Comparison of ENCODE assay signal across 1 cellular context in genomic region chr3:45002680-45003079, GRCh38.
TF ChIP-seq lines count a peak whose summit lies in the region.

No MANE protein-coding gene starts in this region.

TF ChIP-seq in HepG2, 621 proteins besides CTCF, POLR2A, EP300 and RAD21:
- no peak for TF ChIP-seq ZNF451 (CRISPR knock-in tag; IDR thresholded peaks at IDR 0.05)
- TF ChIP-seq ZNF878 (CRISPR knock-in tag; IDR thresholded peaks at IDR 0.05) = no peak
- TF ChIP-seq ZBTB1 (CRISPR knock-in tag; IDR thresholded peaks at IDR 0.05; ENCODE audit: borderline replicate concordance) = no peak
- no peak for TF ChIP-seq ZNF589 (CRISPR knock-in tag; conservative IDR thresholded peaks at IDR 0.05)
- TF ChIP-seq ZNF550 (CRISPR knock-in tag; IDR thresholded peaks at IDR 0.05; ENCODE audit: borderline replicate concordance) = no peak
- TF ChIP-seq ISL2 (CRISPR knock-in tag; IDR thresholded peaks at IDR 0.05) = no peak
- TF ChIP-seq NONO (IDR thresholded peaks at IDR 0.05) = no peak
- TF ChIP-seq NONO (CRISPR knock-in tag; conservative IDR thresholded peaks at IDR 0.05) = no peak
- TF ChIP-seq ZNF496 (CRISPR knock-in tag; IDR thresholded peaks at IDR 0.05; ENCODE audit: insufficient replicate concordance) = no peak
- no peak for TF ChIP-seq ZBTB38 (CRISPR knock-in tag; IDR thresholded peaks at IDR 0.05)
- no peak for TF ChIP-seq CHCHD3 (CRISPR knock-in tag; IDR thresholded peaks at IDR 0.05)
- no peak for TF ChIP-seq PHF8 (CRISPR knock-in tag; IDR thresholded peaks at IDR 0.05)
- TF ChIP-seq CSRNP2 (CRISPR knock-in tag; conservative IDR thresholded peaks at IDR 0.05; ENCODE audit: low read depth) = no peak
